22 cellular contexts compared by ENCODE assay signal in the genomic region with DNA sequence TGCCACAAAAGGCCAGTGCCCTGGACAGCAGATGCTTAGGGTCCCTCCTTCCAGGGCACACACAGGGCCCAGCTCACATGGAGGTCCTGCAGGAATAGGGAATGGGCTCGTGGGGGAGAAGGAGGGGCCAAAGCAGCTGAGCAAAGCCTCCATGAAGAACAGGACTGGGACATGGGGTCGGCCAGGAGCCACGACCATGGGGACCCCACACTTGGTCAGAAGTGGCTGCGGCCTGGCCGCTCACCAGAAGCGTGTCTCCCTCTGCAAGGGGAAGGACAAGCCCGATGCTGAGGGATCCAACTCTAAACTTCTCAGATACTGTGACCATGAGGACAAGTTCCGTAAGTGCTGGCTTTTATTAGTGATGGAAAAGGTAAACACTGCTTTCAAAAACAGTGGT. TPM values are rescaled to one million over a fixed set of nuclear protein-coding genes. Genes with fewer than 3 reads are reported as not detected.
"Had no signal": no experiment of that assay in that cellular context is flagged by ENCODE, and none has a peak within 500 bp of the region (broad histone marks: within the 10 kb centered on the region; RNA-seq: fewer than 3 reads in every experiment).

No MANE protein-coding gene starts in this region.

- ATAC-seq: activated T-cell treated with anti-CD3 and anti-CD28 coated beads, Interleukin-2, amount 50 U/mL, for 72 hours; esophagus mucosa; mucosa of descending colon; naive thymus-derived CD4-positive, alpha-beta T cell; upper lobe of right lung had no signal

- H3K4me3 ChIP-seq: mucosa of descending colon, neural progenitor cell, ovary, upper lobe of right lung had no signal

- DNase-seq: activated CD4-positive, alpha-beta T cell treated with anti-CD3 and anti-CD28 coated beads for 1 hour; activated CD8-positive, alpha-beta memory T cell treated with anti-CD3 and anti-CD28 coated beads for 24 hours; activated CD8-positive, alpha-beta memory T cell treated with anti-CD3 and anti-CD28 coated beads, Interleukin-2, amount 50 U/mL, for 48 hours; activated effector memory CD4-positive, alpha-beta T cell treated with anti-CD3 and anti-CD28 coated beads, Interleukin-2, amount 50 U/mL, for 16 hours; activated naive CD4-positive, alpha-beta T cell treated with anti-CD3 and anti-CD28 coated beads, Interleukin-2, amount 50 U/mL, for 16 hours; activated T-cell treated with anti-CD3 and anti-CD28 coated beads, Interleukin-2, amount 50 U/mL, for 72 hours; aorta; brain microvascular endothelial cell; cortex of kidney; effector CD4-positive, alpha-beta T cell; mesenchymal stem cell; mucosa of descending colon; naive thymus-derived CD4-positive, alpha-beta T cell; ovary; stimulated activated CD4-positive, alpha-beta T cell treated with anti-CD3 and anti-CD28 coated beads, Interleukin-12 subunit alpha, Interleukin-12 subunit beta, amount 100 ng/mL, for 4 hours; stimulated activated CD4-positive, alpha-beta T cell treated with anti-CD3 and anti-CD28 coated beads, Interleukin-1b, Interleukin-23, amount 100 ng/mL, for 48 hours; upper lobe of right lung had no signal

- H3K9me3 Mint-ChIP-seq: activated T-cell treated with anti-CD3 and anti-CD28 coated beads, Interleukin-2, amount 50 U/mL, for 72 hours; naive thymus-derived CD4-positive, alpha-beta T cell; neural progenitor cell; stimulated activated naive CD8-positive, alpha-beta T cell treated with anti-CD3 and anti-CD28 coated beads, Interleukin-15, Interleukin-2, amounts not matched to agents 100 ng/mL and 50 ng/mL, for 24 hours; T-helper 1 cell treated with Interleukin-12 subunit alpha and Interleukin-12 subunit beta and Interleukin-4 antibody, amounts not matched to agents 30 μg/mL and 1 μg/mL, for 36 hours had no signal

- H2AFZ ChIP-seq: neural progenitor cell had no signal

- H3K36me3 ChIP-seq: brain microvascular endothelial cell, neural progenitor cell, ovary, upper lobe of right lung had no signal

- H3K27me3 ChIP-seq: brain microvascular endothelial cell, neural progenitor cell, ovary, upper lobe of right lung had no signal

- H3K4me1 Mint-ChIP-seq: naive thymus-derived CD4-positive, alpha-beta T cell had no signal

- H3K4me3 Mint-ChIP-seq: activated T-cell treated with anti-CD3 and anti-CD28 coated beads, Interleukin-2, amount 50 U/mL, for 72 hours; naive thymus-derived CD4-positive, alpha-beta T cell; neural progenitor cell; stimulated activated naive CD8-positive, alpha-beta T cell treated with anti-CD3 and anti-CD28 coated beads, Interleukin-15, Interleukin-2, amounts not matched to agents 100 ng/mL and 50 ng/mL, for 24 hours; T-helper 1 cell treated with Interleukin-12 subunit alpha and Interleukin-12 subunit beta and Interleukin-4 antibody, amounts not matched to agents 30 μg/mL and 1 μg/mL, for 36 hours had no signal

- H3K4me2 ChIP-seq: neural progenitor cell had no signal

- H3K27me3 Mint-ChIP-seq: stimulated activated naive CD8-positive, alpha-beta T cell treated with anti-CD3 and anti-CD28 coated beads, Interleukin-15, Interleukin-2, amounts not matched to agents 100 ng/mL and 50 ng/mL, for 24 hours had no signal

- H3K9me3 ChIP-seq: mucosa of descending colon, ovary, upper lobe of right lung had no signal

- H3K27ac ChIP-seq: brain microvascular endothelial cell, neural progenitor cell, ovary, upper lobe of right lung had no signal

- H3K36me3 Mint-ChIP-seq: naive thymus-derived CD4-positive, alpha-beta T cell had no signal

- H3K9ac ChIP-seq: neural progenitor cell had no signal

- H3K27ac Mint-ChIP-seq: activated T-cell treated with anti-CD3 and anti-CD28 coated beads, Interleukin-2, amount 50 U/mL, for 72 hours; naive thymus-derived CD4-positive, alpha-beta T cell; stimulated activated naive CD8-positive, alpha-beta T cell treated with anti-CD3 and anti-CD28 coated beads, Interleukin-15, Interleukin-2, amounts not matched to agents 100 ng/mL and 50 ng/mL, for 24 hours; T-helper 1 cell treated with Interleukin-12 subunit alpha and Interleukin-12 subunit beta and Interleukin-4 antibody, amounts not matched to agents 30 μg/mL and 1 μg/mL, for 36 hours had no signal

- H3K4me1 ChIP-seq: neural progenitor cell, upper lobe of right lung had no signal

RNA-seq across cellular contexts. Expression of a gene that starts 15.3 kb away (rescaled TPM):
- total RNA-seq: temporal lobe had no signal
- polyA plus RNA-seq: naive thymus-derived CD4-positive, alpha-beta T cell had no signal
